Comparison of ENCODE assay signal across 25 cellular contexts in the genomic region with DNA sequence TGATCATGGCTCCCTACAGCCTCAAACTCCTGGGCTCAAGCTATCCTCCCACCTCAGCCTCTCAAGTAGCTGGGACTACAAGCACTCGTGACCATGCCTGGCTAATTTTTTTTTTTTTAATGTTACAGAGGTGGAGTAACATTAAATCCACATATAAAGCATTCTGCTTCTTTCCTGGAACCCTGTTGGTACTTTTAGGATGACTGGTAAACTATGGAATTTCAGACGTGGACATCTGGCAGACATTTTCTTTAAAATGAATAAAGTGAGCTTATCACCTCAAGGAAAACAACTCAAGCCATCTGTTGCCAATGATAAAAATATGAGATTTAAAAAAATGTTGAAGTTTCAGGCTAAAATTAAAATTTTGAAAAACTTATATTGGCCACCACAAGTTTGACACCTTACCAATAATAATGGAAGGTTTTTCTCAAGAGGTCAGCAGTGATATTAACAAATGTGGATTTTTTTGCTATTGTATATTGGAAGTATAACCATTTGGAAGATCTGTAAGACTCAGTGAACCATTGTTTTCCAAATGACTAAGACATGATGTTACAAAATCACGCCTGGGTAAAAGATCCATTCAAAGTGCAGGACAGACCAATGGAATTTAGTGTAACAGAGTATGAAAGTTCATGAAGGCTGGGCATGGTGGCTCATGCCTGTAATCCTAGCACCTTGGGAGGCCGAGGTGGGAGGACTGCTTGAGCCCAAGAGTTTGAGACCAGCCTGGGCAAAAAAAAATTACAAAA. TPM values are rescaled to one million over a fixed set of nuclear protein-coding genes. Genes with fewer than 3 reads are reported as not detected.
DNase-seq lines count a peak whose midpoint lies in the region; ATAC-seq, FAIRE-seq and TF ChIP-seq lines count a peak whose summit lies in the region.
"Had no signal": no experiment of that assay in that cellular context is flagged by ENCODE, and none has a peak within 500 bp of the region (broad histone marks: within the 10 kb centered on the region; RNA-seq: fewer than 3 reads in every experiment).

No MANE protein-coding gene starts in this region.

- H3K27ac Mint-ChIP-seq in astrocyte (ENCODE audit: unreplicated experiment), result no peak overlapping the region
- H3K27ac Mint-ChIP-seq: activated CD4-positive, alpha-beta T cell treated with anti-CD3 and anti-CD28 coated beads for 36 hours; dendritic cell treated with granulocyte-macrophage colony-stimulating factor and Interleukin-4, amounts not matched to agents 40 ng/mL and 50 ng/mL, for 4 days had no signal

- peaks cover 12% of the 10 kb centered on the region for H3K36me3 ChIP-seq in astrocyte (ENCODE audit: insufficient read depth, low read length)
- H3K36me3 ChIP-seq: ovary had no signal

- H3K4me3 ChIP-seq in AG04450 (ENCODE audit: low read depth, low read length) (no peak overlapping the region), astrocyte (ENCODE audit: insufficient read depth, low read depth, low read length) (no peak overlapping the region), fibroblast of pulmonary artery (replicated peaks; ENCODE audit: low read depth, low read length) (no peak overlapping the region)
- H3K4me3 ChIP-seq: HAP-1, lung, ovary, upper lobe of right lung had no signal

- no peaks in the 10 kb centered on the region for H3K27me3 Mint-ChIP-seq in astrocyte (ENCODE audit: low read depth, unreplicated experiment)
- H3K27me3 Mint-ChIP-seq: activated CD4-positive, alpha-beta T cell treated with anti-CD3 and anti-CD28 coated beads for 36 hours had no signal

- H3K4me2 ChIP-seq in astrocyte (ENCODE audit: low read length), result no peak overlapping the region

- H3K27me3 ChIP-seq in AG04450 (ENCODE audit: control insufficient read depth, insufficient read depth, low read length) (no peaks in the 10 kb centered on the region), astrocyte (ENCODE audit: insufficient read depth, low read length) (no peaks in the 10 kb centered on the region)
- H3K27me3 ChIP-seq: ovary, upper lobe of right lung had no signal

- H3K79me2 ChIP-seq in astrocyte (ENCODE audit: insufficient read depth, low read length), result no peaks in the 10 kb centered on the region

- no peaks in the 10 kb centered on the region for H3K9me3 Mint-ChIP-seq in astrocyte (ENCODE audit: unreplicated experiment)
- H3K9me3 Mint-ChIP-seq: dendritic cell treated with granulocyte-macrophage colony-stimulating factor and Interleukin-4, amounts not matched to agents 40 ng/mL and 50 ng/mL, for 4 days had no signal

- peaks cover 24% of the 10 kb centered on the region for H3K36me3 Mint-ChIP-seq in astrocyte (ENCODE audit: low read depth, unreplicated experiment)

- H3K9me3 ChIP-seq in AG04450 (ENCODE audit: control insufficient read depth, insufficient read depth, low read length), result no peaks in the 10 kb centered on the region
- H3K9me3 ChIP-seq in astrocyte (ENCODE audit: insufficient read depth, low read depth, low read length), result no peaks in the 10 kb centered on the region
- H3K9me3 ChIP-seq: HAP-1, ovary, upper lobe of right lung had no signal

- peak overlapping the region; percentile 78 for H3K27ac ChIP-seq in AG04450 (ENCODE audit: low read depth, low read length)
- H3K27ac ChIP-seq in astrocyte (ENCODE audit: low read depth, low read length), result peak overlapping the region; percentile 62
- H3K27ac ChIP-seq: ovary, upper lobe of right lung had no signal

- peaks cover 8% of the 10 kb centered on the region for H3K4me1 ChIP-seq in astrocyte (ENCODE audit: insufficient read depth, low read length)
- H3K4me1 ChIP-seq: HAP-1, upper lobe of right lung had no signal

- peaks cover 2% of the 10 kb centered on the region for H3K4me1 Mint-ChIP-seq in astrocyte (ENCODE audit: low read depth, unreplicated experiment)
- H3K4me1 Mint-ChIP-seq: activated CD4-positive, alpha-beta T cell treated with anti-CD3 and anti-CD28 coated beads for 36 hours had no signal

- TF ChIP-seq CTCF in AG04450 (IDR thresholded peaks at IDR 0.05; ENCODE audit: low read depth, low read length), result no peak
- TF ChIP-seq CTCF in astrocyte (IDR thresholded peaks at IDR 0.05; ENCODE audit: insufficient read depth, low read depth, low read length), result no peak
- no peak for TF ChIP-seq CTCF in fibroblast of pulmonary artery (IDR thresholded peaks at IDR 0.05; ENCODE audit: low read length, missing control alignments)

- no peak overlapping the region for H2AFZ ChIP-seq in astrocyte (ENCODE audit: low read depth, low read length)

- CTCF ChIA-PET in AG04450 (lab: Charles Lee), result interaction anchor here (0.6 to 1.8 kb wide), 7 partner anchors 12 to 534 kb away, joined by 3 to 13 read pairs (median 4); no protein-coding TSS in a partner anchor

- no peak for FAIRE-seq in astrocyte (lab: Jason Lieb, UNC)
- FAIRE-seq: endothelial cell of umbilical vein, GM12891 had no signal

- POLR2A ChIA-PET in AG04450 (lab: Yijun Ruan, JAX), result no interaction called here

- no peak for ATAC-seq in GM18868 (IDR thresholded peaks at IDR 0.05; ENCODE audit: unreplicated experiment)
- ATAC-seq: activated CD4-positive, alpha-beta T cell treated with anti-CD3 and anti-CD28 coated beads for 36 hours; upper lobe of right lung had no signal

- no peak overlapping the region for H3K9ac ChIP-seq in astrocyte (ENCODE audit: low read length)

- H4K20me1 ChIP-seq in astrocyte (ENCODE audit: insufficient read depth, low read length), result no peaks in the 10 kb centered on the region

- no peak overlapping the region for H3K4me3 Mint-ChIP-seq in astrocyte (ENCODE audit: unreplicated experiment)
- H3K4me3 Mint-ChIP-seq: activated CD4-positive, alpha-beta T cell treated with anti-CD3 and anti-CD28 coated beads for 36 hours; dendritic cell treated with granulocyte-macrophage colony-stimulating factor and Interleukin-4, amounts not matched to agents 40 ng/mL and 50 ng/mL, for 4 days had no signal

- DNase-seq in AG04450 (ENCODE audit: low read depth, low spot score) (no peak), HCEC 1CT (peak; percentile 23), astrocyte (ENCODE audit: low read depth) (peak; percentile 67), fibroblast of pulmonary artery (ENCODE audit: low read depth) (peak; percentile 88), AML-193 (lab: John Stamatoyannopoulos, UW) (no peak), islet precursor cell (no peak)
- DNase-seq: activated CD4-positive, alpha-beta T cell treated with anti-CD3 and anti-CD28 coated beads for 36 hours; activated CD8-positive, alpha-beta memory T cell treated with anti-CD3 and anti-CD28 coated beads, Interleukin-2, amount 50 U/mL, for 4 hours; activated naive CD4-positive, alpha-beta T cell; Calu3; GF-D8; head of caudate nucleus; KG1; NCI-H1092; NCI-H526 treated with DMSO at 0.1 percent for 48 hours; ovary; stimulated activated CD4-positive, alpha-beta T cell treated with anti-CD3 and anti-CD28 coated beads, Interleukin-2, amount 100 ng/mL, for 48 hours; T1000; upper lobe of right lung had no signal

RNA-seq across cellular contexts. Expression of gene EIF4G3, which starts 52.7 kb away (rescaled TPM):
- polyA plus RNA-seq in AG04450 (2011; rRNA removed), result 66.6 and 74.9 TPM in 2 replicates
- polyA minus RNA-seq in AG04450 (2011; rRNA and poly(A)+ RNA removed), result 62.7 and 70.1 TPM in 2 replicates
- 76.1 and 80.7 TPM in 2 replicates for total RNA-seq in astrocyte

Comparison
In these comparisons a context has a peak if more than half of its experiments do, and no peak if none do; other contexts are left out.
1. DNase-seq: peak in HCEC 1CT (single experiment), astrocyte (single experiment) and fibroblast of pulmonary artery (single experiment); none in AG04450 (single experiment), AML-193 (0 of 2) and islet precursor cell (single experiment).